Comparison of ENCODE assay signal across 20 cellular contexts in the genomic region with DNA sequence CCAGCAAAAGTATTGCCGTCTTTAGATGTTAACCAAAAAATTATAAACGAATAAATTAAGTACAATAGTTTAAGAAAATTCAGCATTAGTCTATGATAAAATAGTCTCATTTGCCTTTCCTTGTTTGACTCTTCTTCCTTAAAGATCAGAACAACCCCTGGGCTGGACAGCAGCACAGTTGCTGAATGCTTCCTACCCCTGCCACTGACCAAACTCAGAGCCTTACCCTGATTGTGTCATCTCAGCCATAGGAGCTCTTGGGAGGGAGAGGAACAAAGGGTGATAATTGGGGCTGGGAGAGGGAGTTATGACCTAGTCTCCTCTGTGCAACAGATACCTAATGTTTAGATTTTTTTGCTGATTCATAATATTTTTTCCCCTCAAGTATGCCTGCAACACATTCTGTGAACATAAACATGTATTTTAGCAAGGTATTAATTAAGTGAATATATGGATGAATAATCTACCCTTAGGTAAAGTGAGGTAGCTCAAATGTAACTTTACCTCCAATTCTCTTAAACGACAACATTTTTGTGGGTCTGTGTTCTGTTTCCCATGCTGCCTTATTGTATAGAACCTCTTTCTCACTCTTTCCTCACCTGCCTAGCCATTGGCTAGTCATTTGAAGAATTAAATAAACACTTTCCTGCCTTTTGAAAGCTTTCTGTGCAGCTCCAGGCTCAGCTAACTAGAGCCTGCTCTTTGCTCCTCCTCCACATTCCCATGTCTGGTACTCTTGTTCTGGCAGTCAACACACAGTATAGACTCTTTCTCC.
DNase-seq lines count a peak whose midpoint lies in the region; ATAC-seq and TF ChIP-seq lines count a peak whose summit lies in the region.
"Had no signal": no experiment of that assay in that cellular context is flagged by ENCODE, and none has a peak within 500 bp of the region (broad histone marks: within the 10 kb centered on the region; RNA-seq: fewer than 3 reads in every experiment).

No MANE protein-coding gene starts in this region.

- TF ChIP-seq CTCF in nephron progenitor cell (IDR thresholded peaks at IDR 0.05): no peak

- peaks cover 26% of the 10 kb centered on the region for H3K4me1 Mint-ChIP-seq in nephron progenitor cell

- no peaks in the 10 kb centered on the region for H3K9me3 Mint-ChIP-seq in nephron progenitor cell
- H3K9me3 Mint-ChIP-seq: CD8-positive, alpha-beta T cell had no signal

- H3K36me3 Mint-ChIP-seq in nephron progenitor cell (ENCODE audit: low read depth): peaks cover 9% of the 10 kb centered on the region

- H3K27me3 Mint-ChIP-seq in nephron progenitor cell (ENCODE audit: low read depth, poor library complexity): no peaks in the 10 kb centered on the region

- ATAC-seq in HG02938 (IDR thresholded peaks at IDR 0.05; ENCODE audit: unreplicated experiment) (no peak), HG03571 (IDR thresholded peaks at IDR 0.05; ENCODE audit: unreplicated experiment) (no peak)
- ATAC-seq: CD8-positive, alpha-beta T cell had no signal

- no peak overlapping the region for H3K4me3 Mint-ChIP-seq in nephron progenitor cell
- H3K4me3 Mint-ChIP-seq: CD8-positive, alpha-beta T cell had no signal

- H3K27ac Mint-ChIP-seq in nephron progenitor cell: peak overlapping the region; percentile 84
- H3K27ac Mint-ChIP-seq: CD8-positive, alpha-beta T cell had no signal

- peak; percentile 41 for DNase-seq in NCI-H510A treated with DMSO at 0.1 percent for 48 hours (lab: John Stamatoyannopoulos, UW)
- DNase-seq in NCI-H510A (lab: John Stamatoyannopoulos, UW): no peak
- DNase-seq in NCI-H226: peak; percentile 24
- peak; percentile 2 for DNase-seq in fibroblast of gingiva (ENCODE audit: low read depth)
- no peak for DNase-seq in nephron progenitor cell
- no peak for DNase-seq in stimulated activated CD4-positive, alpha-beta T cell treated with anti-CD3 and anti-CD28 coated beads, Interleukin-15, amount 100 ng/mL, for 24 hours
- DNase-seq: C1 segment of cervical spinal cord; Calu3; CD8-positive, alpha-beta T cell; DMS153; Karpas-422; MV-4-11; NCI-H1694; NCI-H2081; NCI-H2171; NCI-H748 treated with DMSO at 0.1 percent for 48 hours; PC-9; SHP77 treated with DMSO at 0.1 percent for 48 hours had no signal

Comparison
In these comparisons a context has a peak if more than half of its experiments do, and no peak if none do; other contexts are left out.
1. DNase-seq: peak in NCI-H510A treated with DMSO at 0.1 percent for 48 hours (single experiment), NCI-H226 (single experiment) and fibroblast of gingiva (single experiment); none in NCI-H510A (single experiment), nephron progenitor cell (single experiment) and stimulated activated CD4-positive, alpha-beta T cell treated with anti-CD3 and anti-CD28 coated beads, Interleukin-15, amount 100 ng/mL, for 24 hours (single experiment).